In the genomic region with DNA sequence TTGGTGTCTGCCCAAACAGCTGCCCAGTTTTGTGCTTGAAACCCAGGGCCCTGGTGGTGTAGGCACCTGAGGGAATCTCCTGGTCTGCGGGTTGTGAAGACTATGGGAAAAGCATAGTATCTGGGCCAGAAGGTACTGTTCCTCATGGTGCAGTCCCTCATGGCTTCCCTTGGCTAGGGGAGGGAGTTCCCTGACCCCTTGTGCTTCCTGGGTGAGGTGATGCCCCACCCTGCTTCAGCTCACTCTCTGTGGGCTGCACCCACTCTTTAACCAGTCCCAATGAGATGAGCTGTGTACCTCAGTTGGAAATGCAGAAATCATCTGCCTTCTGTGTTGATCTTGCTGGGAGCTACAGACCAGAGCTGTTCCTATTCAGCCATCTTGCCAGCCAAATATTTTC, we compare ENCODE assay signal across 8 cellular contexts.
DNase-seq lines count a peak whose midpoint lies in the region; ATAC-seq and TF ChIP-seq lines count a peak whose summit lies in the region.
"Not testable (repeated sequence)": the region's sequence is repeated elsewhere in the genome, so short reads cannot be mapped to it uniquely, and the experiment has no call there.

No MANE protein-coding gene starts in this region.

- not testable (repeated sequence) for H3K4me3 Mint-ChIP-seq in GM23338; activated CD4-positive, alpha-beta memory T cell treated with anti-CD3 and anti-CD28 coated beads for 36 hours; activated naive CD4-positive, alpha-beta T cell treated with anti-CD3 and anti-CD28 coated beads, Interleukin-2, amount 10 ng/mL, durations not matched to agents 7 days and 5 days; stimulated activated naive CD8-positive, alpha-beta T cell treated with anti-CD3 and anti-CD28 coated beads, Interleukin-15, amount 100 ng/mL, for 72 hours
- peak overlapping the region in 9 of 10 donors; percentile 2 to 55 (median 40) for H3K4me3 Mint-ChIP-seq in naive thymus-derived CD4-positive, alpha-beta T cell

- DNase-seq in GM23338 (ENCODE audit: low spot score); Panc1 (ENCODE audit: low read depth, low spot score); mammary epithelial cell; naive thymus-derived CD4-positive, alpha-beta T cell: not testable (repeated sequence)
- DNase-seq in activated CD4-positive, alpha-beta memory T cell treated with anti-CD3 and anti-CD28 coated beads for 36 hours, result peak; percentile 44
- peak; percentile 29 for DNase-seq in activated naive CD4-positive, alpha-beta T cell treated with anti-CD3 and anti-CD28 coated beads, Interleukin-2, amount 10 ng/mL, durations not matched to agents 7 days and 5 days
- peak in 1 of 2 donors; percentile 53 for DNase-seq in stimulated activated naive CD8-positive, alpha-beta T cell treated with anti-CD3 and anti-CD28 coated beads, Interleukin-15, amount 100 ng/mL, for 72 hours

- WGBS in mammary epithelial cell (ENCODE audit: low coverage, missing lambda C conversion rate), result 100% methylated on average over 1 of the region's 1 CpG

- not testable (repeated sequence) for H3K27me3 Mint-ChIP-seq in GM23338 (ENCODE audit: insufficient read depth, low read depth, poor library complexity); activated CD4-positive, alpha-beta memory T cell treated with anti-CD3 and anti-CD28 coated beads for 36 hours; activated naive CD4-positive, alpha-beta T cell treated with anti-CD3 and anti-CD28 coated beads, Interleukin-2, amount 10 ng/mL, durations not matched to agents 7 days and 5 days; stimulated activated naive CD8-positive, alpha-beta T cell treated with anti-CD3 and anti-CD28 coated beads, Interleukin-15, amount 100 ng/mL, for 72 hours
- H3K27me3 Mint-ChIP-seq in naive thymus-derived CD4-positive, alpha-beta T cell, result peaks cover 0 to 16% (median 0%) of the 10 kb centered on the region in 5 donors

- TF ChIP-seq CTCF in GM23338 (conservative IDR thresholded peaks at IDR 0.05; ENCODE audit: low read depth in 2 of 2); Panc1 (IDR thresholded peaks at IDR 0.05); mammary epithelial cell (conservative IDR thresholded peaks at IDR 0.05 in 1 of 2, IDR thresholded peaks at IDR 0.05 in 1 of 2; ENCODE audit: extremely low read depth in 1 of 2, insufficient read depth in 1 of 2, low read depth in 1 of 2, low read length in 2 of 2): not testable (repeated sequence)

- not testable (repeated sequence) for H3K79me2 ChIP-seq in GM23338 (replicated peaks; ENCODE audit: insufficient read depth); mammary epithelial cell (ENCODE audit: insufficient read depth, low read length)

- not testable (repeated sequence) for H3K9ac ChIP-seq in BLaER1 treated with 17β-estradiol and CSF1 and Interleukin-3, amounts not matched to agents 10 nM and 100 nM; mammary epithelial cell (ENCODE audit: insufficient read depth, low read length)

- H3K4me1 Mint-ChIP-seq in GM23338, result peaks cover 12% of the 10 kb centered on the region
- peaks cover 31% of the 10 kb centered on the region for H3K4me1 Mint-ChIP-seq in activated CD4-positive, alpha-beta memory T cell treated with anti-CD3 and anti-CD28 coated beads for 36 hours (ENCODE audit: low read depth)
- peaks cover 44% of the 10 kb centered on the region for H3K4me1 Mint-ChIP-seq in activated naive CD4-positive, alpha-beta T cell treated with anti-CD3 and anti-CD28 coated beads, Interleukin-2, amount 10 ng/mL, durations not matched to agents 7 days and 5 days
- peaks cover 11 to 43% (median 30%) of the 10 kb centered on the region in 7 donors for H3K4me1 Mint-ChIP-seq in naive thymus-derived CD4-positive, alpha-beta T cell
- H3K4me1 Mint-ChIP-seq in stimulated activated naive CD8-positive, alpha-beta T cell treated with anti-CD3 and anti-CD28 coated beads, Interleukin-15, amount 100 ng/mL, for 72 hours, result peaks cover 42% of the 10 kb centered on the region

- not testable (repeated sequence) for H3K9me2 ChIP-seq in GM23338 (ENCODE audit: insufficient read depth)

- not testable (repeated sequence) for H2AFZ ChIP-seq in GM23338
- H2AFZ ChIP-seq in mammary epithelial cell (ENCODE audit: low read depth, low read length), result peak overlapping the region; percentile 24

- not testable (repeated sequence) for H3K9me3 Mint-ChIP-seq in GM23338; activated CD4-positive, alpha-beta memory T cell treated with anti-CD3 and anti-CD28 coated beads for 36 hours
- peaks cover 22% of the 10 kb centered on the region for H3K9me3 Mint-ChIP-seq in activated naive CD4-positive, alpha-beta T cell treated with anti-CD3 and anti-CD28 coated beads, Interleukin-2, amount 10 ng/mL, durations not matched to agents 7 days and 5 days
- H3K9me3 Mint-ChIP-seq in naive thymus-derived CD4-positive, alpha-beta T cell, result peaks cover 0 to 20% (median 3%) of the 10 kb centered on the region in 11 donors
- peaks cover 0 to 17% of the 10 kb centered on the region in 2 donors for H3K9me3 Mint-ChIP-seq in stimulated activated naive CD8-positive, alpha-beta T cell treated with anti-CD3 and anti-CD28 coated beads, Interleukin-15, amount 100 ng/mL, for 72 hours

- H3K27ac ChIP-seq in BLaER1 treated with 17β-estradiol and CSF1 and Interleukin-3, amounts not matched to agents 10 nM and 100 nM, result peak overlapping the region in 6 of 11 experiments; percentile 19 to 69 (median 40); a peak in 9 of 22 replicates
- H3K27ac ChIP-seq in GM23338 (ENCODE audit: low read depth); mammary epithelial cell (ENCODE audit: insufficient read depth, low read depth, low read length); naive thymus-derived CD4-positive, alpha-beta T cell (ENCODE audit: low read depth, low read length): not testable (repeated sequence)
- H3K27ac ChIP-seq in Panc1 (ENCODE audit: low read length), result peak overlapping the region; percentile 36

- H3K4me2 ChIP-seq in BLaER1 treated with 17β-estradiol and CSF1 and Interleukin-3, amounts not matched to agents 10 nM and 100 nM, result peak overlapping the region in 5 of 11 experiments; percentile 29 to 54 (median 52); a peak in 10 of 22 replicates
- not testable (repeated sequence) for H3K4me2 ChIP-seq in GM23338; mammary epithelial cell (ENCODE audit: insufficient read depth, low read depth, low read length)

- not testable (repeated sequence) for BruUV-seq in Panc1 (replicated peaks; lab: Mats Ljungman, UMichigan); mammary epithelial cell (replicated peaks; lab: Mats Ljungman, UMichigan)

- not testable (repeated sequence) for ATAC-seq in GM23338; naive thymus-derived CD4-positive, alpha-beta T cell
- peak; percentile 15; the same call in 1 of the 2 replicates for ATAC-seq in Panc1
- ATAC-seq in stimulated activated naive CD8-positive, alpha-beta T cell treated with anti-CD3 and anti-CD28 coated beads, Interleukin-15, amount 100 ng/mL, for 72 hours, result peak; percentile 66

- peaks cover 0 to 52% (median 5%) of the 10 kb centered on the region in 11 experiments; a peak in 13 of 22 replicates for H3K9me3 ChIP-seq in BLaER1 treated with 17β-estradiol and CSF1 and Interleukin-3, amounts not matched to agents 10 nM and 100 nM (replicated peaks in 1 of 11)
- not testable (repeated sequence) for H3K9me3 ChIP-seq in Panc1 (ENCODE audit: control insufficient read depth, insufficient read depth, low read depth, low read length); mammary epithelial cell (replicated peaks; ENCODE audit: insufficient read depth, low read length); naive thymus-derived CD4-positive, alpha-beta T cell (ENCODE audit: control insufficient read depth in 2 of 3, low read length in 3 of 3)

- H3F3A ChIP-seq in GM23338 (replicated peaks; ENCODE audit: low read depth), result not testable (repeated sequence)

- H3K4me1 ChIP-seq in BLaER1 treated with 17β-estradiol and CSF1 and Interleukin-3, amounts not matched to agents 10 nM and 100 nM, result peaks cover 0 to 46% (median 13%) of the 10 kb centered on the region in 10 experiments; a peak in 10 of 20 replicates
- H3K4me1 ChIP-seq in GM23338 (ENCODE audit: insufficient read depth); Panc1 (ENCODE audit: control insufficient read depth, insufficient read depth, low read length): not testable (repeated sequence)
- peaks cover 31% of the 10 kb centered on the region for H3K4me1 ChIP-seq in mammary epithelial cell (ENCODE audit: insufficient read depth, low read length)
- H3K4me1 ChIP-seq in naive thymus-derived CD4-positive, alpha-beta T cell (ENCODE audit: control insufficient read depth in 2 of 2, insufficient read depth in 2 of 2, low read length in 2 of 2), result peaks cover 0 to 17% of the 10 kb centered on the region in 2 donors

- POLR2A ChIA-PET in Panc1 (lab: Charles Lee), result not testable (repeated sequence)
- POLR2A ChIA-PET in activated CD4-positive, alpha-beta memory T cell treated with anti-CD3 and anti-CD28 coated beads for 36 hours (lab: Charles Lee), result interaction anchor here (1.6 kb wide), 1 partner anchor 11 kb away, joined by 7 read pairs; no protein-coding TSS in a partner anchor
- POLR2A ChIA-PET in naive thymus-derived CD4-positive, alpha-beta T cell (lab: Charles Lee), result interaction anchor here (1.5 to 2.9 kb wide), 3 partner anchors 11 to 76 kb away, joined by 3 to 15 read pairs (median 11); a partner anchor contains a TSS

- CTCF ChIA-PET in Panc1 (lab: Charles Lee); mammary epithelial cell (lab: Charles Lee; ENCODE audit: low non-redundant PET): not testable (repeated sequence)
- CTCF ChIA-PET in activated CD4-positive, alpha-beta memory T cell treated with anti-CD3 and anti-CD28 coated beads for 36 hours (lab: Charles Lee), result interaction anchor here (1.1 kb wide), 2 partner anchors 11 to 304 kb away, joined by 3 to 5 read pairs; no protein-coding TSS in a partner anchor
- CTCF ChIA-PET in activated naive CD4-positive, alpha-beta T cell treated with anti-CD3 and anti-CD28 coated beads, Interleukin-2, amount 10 ng/mL, durations not matched to agents 7 days and 5 days (lab: Charles Lee), result interaction anchor here (0.8 to 1.1 kb wide), 2 partner anchors 8 to 11 kb away, joined by 3 read pairs; no protein-coding TSS in a partner anchor
- CTCF ChIA-PET in naive thymus-derived CD4-positive, alpha-beta T cell (lab: Charles Lee), result interaction anchor here (0.8 kb wide), 1 partner anchor 300 kb away, joined by 3 read pairs; no protein-coding TSS in a partner anchor

- H3K4me3 ChIP-seq in BLaER1 treated with 17β-estradiol and CSF1 and Interleukin-3, amounts not matched to agents 10 nM and 100 nM; GM23338; Panc1 (ENCODE audit: low read depth in 2 of 2, low read length in 2 of 2); mammary epithelial cell (replicated peaks in 1 of 3; ENCODE audit: insufficient read depth in 1 of 3, low read depth in 2 of 3, low read length in 3 of 3); naive thymus-derived CD4-positive, alpha-beta T cell (ENCODE audit: low read length): not testable (repeated sequence)

- H3K27ac Mint-ChIP-seq in GM23338, result 0 out of 2 replicates have a peak overlapping the region, but pooled peaks have one; percentile 10
- not testable (repeated sequence) for H3K27ac Mint-ChIP-seq in activated CD4-positive, alpha-beta memory T cell treated with anti-CD3 and anti-CD28 coated beads for 36 hours
- H3K27ac Mint-ChIP-seq in activated naive CD4-positive, alpha-beta T cell treated with anti-CD3 and anti-CD28 coated beads, Interleukin-2, amount 10 ng/mL, durations not matched to agents 7 days and 5 days, result peak overlapping the region; percentile 60
- peak overlapping the region in 5 of 9 donors; percentile 53 to 66 (median 58) for H3K27ac Mint-ChIP-seq in naive thymus-derived CD4-positive, alpha-beta T cell
- peak overlapping the region in 1 of 2 donors; percentile 56 for H3K27ac Mint-ChIP-seq in stimulated activated naive CD8-positive, alpha-beta T cell treated with anti-CD3 and anti-CD28 coated beads, Interleukin-15, amount 100 ng/mL, for 72 hours

- in situ Hi-C loops in Panc1 (cut with HindIII; ENCODE audit: low pct_unique_long_range_greater_than_20kb, low sequenced_read_pairs); mammary epithelial cell (cut with MboI; ENCODE audit: low sequenced_read_pairs in 2 of 2): not testable (repeated sequence)

- not testable (repeated sequence) for H3K27me3 ChIP-seq in BLaER1 treated with 17β-estradiol and CSF1 and Interleukin-3, amounts not matched to agents 10 nM and 100 nM; GM23338 (ENCODE audit: insufficient read depth); Panc1 (ENCODE audit: control insufficient read depth, insufficient read depth, low read length); mammary epithelial cell (ENCODE audit: insufficient read depth, low read length); naive thymus-derived CD4-positive, alpha-beta T cell (ENCODE audit: control insufficient read depth in 2 of 2, insufficient read depth in 2 of 2, low read length in 2 of 2)

- not testable (repeated sequence) for H3K36me3 Mint-ChIP-seq in GM23338 (ENCODE audit: low read depth); activated CD4-positive, alpha-beta memory T cell treated with anti-CD3 and anti-CD28 coated beads for 36 hours
- H3K36me3 Mint-ChIP-seq in activated naive CD4-positive, alpha-beta T cell treated with anti-CD3 and anti-CD28 coated beads, Interleukin-2, amount 10 ng/mL, durations not matched to agents 7 days and 5 days, result peaks cover 27% of the 10 kb centered on the region
- H3K36me3 Mint-ChIP-seq in naive thymus-derived CD4-positive, alpha-beta T cell, result peaks cover 0 to 39% (median 4%) of the 10 kb centered on the region in 5 donors

- dilution Hi-C loops in mammary epithelial cell (cut with HindIII; ENCODE audit: low sequenced_read_pairs), result not testable (repeated sequence)

- H4K20me1 ChIP-seq in BLaER1 treated with 17β-estradiol and CSF1 and Interleukin-3, amounts not matched to agents 10 nM and 100 nM; GM23338 (replicated peaks; ENCODE audit: insufficient read depth); mammary epithelial cell (ENCODE audit: insufficient read depth, low read length): not testable (repeated sequence)

- H3K36me3 ChIP-seq in BLaER1 treated with 17β-estradiol and CSF1 and Interleukin-3, amounts not matched to agents 10 nM and 100 nM; GM23338 (ENCODE audit: insufficient read depth); Panc1 (ENCODE audit: control insufficient read depth, insufficient read depth, low read length); mammary epithelial cell (ENCODE audit: insufficient read depth, low read length); naive thymus-derived CD4-positive, alpha-beta T cell (ENCODE audit: control insufficient read depth in 2 of 3, insufficient read depth in 3 of 3, low read length in 3 of 3): not testable (repeated sequence)

- intact Hi-C loops in Panc1 (cut with micrococcal nuclease; ENCODE audit: unreplicated experiment); activated CD4-positive, alpha-beta memory T cell treated with anti-CD3 and anti-CD28 coated beads for 36 hours (cut with micrococcal nuclease); mammary epithelial cell (cut with micrococcal nuclease): not testable (repeated sequence)
- intact Hi-C loops in naive thymus-derived CD4-positive, alpha-beta T cell (cut with micrococcal nuclease), result loop anchor here (1.0 kb wide), 2 partner anchors 10 to 11 kb away; no protein-coding TSS in a partner anchor
